In genomic region chr19:45730389-45731288, GRCh38 we compare ENCODE assay signal across 8 cellular contexts. TPM values are rescaled to one million over a fixed set of nuclear protein-coding genes. Genes with fewer than 3 reads are reported as not detected.
DNase-seq lines count a peak whose midpoint lies in the region; ATAC-seq lines count a peak whose summit lies in the region.

TSS of gene FBXO46 (minus strand) at chr19:45730896. CDS start at chr19:45713495, 17,401 bp downstream.

- peak; percentile 91 for ATAC-seq in GM19467 (IDR thresholded peaks at IDR 0.05; ENCODE audit: unreplicated experiment)

- H3K9me3 ChIP-seq in effector memory CD4-positive, alpha-beta T cell (ENCODE audit: control insufficient read depth, low read length) = no peaks in the 10 kb centered on the region

- POLR2A ChIA-PET in activated CD8-positive, alpha-beta memory T cell treated with anti-CD3 and anti-CD28 coated beads for 36 hours (lab: Charles Lee) = interaction anchor here (0.6 to 2.4 kb wide), 9 partner anchors 10 to 311 kb away, joined by 3 to 17 read pairs (median 5); partner anchors contain the start of genes QPCTL, SIX5 and SNRPD2

- DNase-seq in COLO668 (lab: John Stamatoyannopoulos, UW; ENCODE audit: unreplicated experiment) = peak; percentile 97
- DNase-seq in HT-29 (ENCODE audit: low spot score) = peak; percentile 99
- peak; percentile 98 to 99 for DNase-seq in NOMO-1 (lab: John Stamatoyannopoulos, UW; ENCODE audit: unreplicated experiment in 2 of 2)
- DNase-seq in effector memory CD4-positive, alpha-beta T cell = peak; percentile 84 to 92 (median 92)
- DNase-seq in lung microvascular endothelial cell (ENCODE audit: low read depth in 2 of 2) = peak; percentile 97 to 98
- peak; percentile 88 to 94 (median 88) for DNase-seq in stimulated activated CD4-positive, alpha-beta T cell treated with anti-CD3 and anti-CD28 coated beads, TNF-alpha, amount 100 ng/mL, for 48 hours (ENCODE audit: low read depth in 3 of 3)

- peaks cover 12% of the 10 kb centered on the region for H3K4me1 ChIP-seq in effector memory CD4-positive, alpha-beta T cell (ENCODE audit: control insufficient read depth, insufficient read depth, low read length, poor library complexity, severe bottlenecking)

- CTCF ChIA-PET in activated CD8-positive, alpha-beta memory T cell treated with anti-CD3 and anti-CD28 coated beads for 36 hours (lab: Charles Lee) = interaction anchor here (0.6 to 4.5 kb wide), 9 partner anchors 13 to 178 kb away, joined by 3 to 19 read pairs (median 5); partner anchors contain the start of genes QPCTL and SIX5

- no peaks in the 10 kb centered on the region for H3K27me3 ChIP-seq in effector memory CD4-positive, alpha-beta T cell (replicated peaks; ENCODE audit: control insufficient read depth, insufficient read depth, low read length, poor library complexity, severe bottlenecking)

- H3K4me3 ChIP-seq in effector memory CD4-positive, alpha-beta T cell (ENCODE audit: insufficient read depth, low read depth, low read length, poor library complexity, severe bottlenecking) = peak within 1 kb of the TSS; percentile 81

- H3K36me3 ChIP-seq in effector memory CD4-positive, alpha-beta T cell (ENCODE audit: control insufficient read depth, insufficient read depth, low read length) = no peaks in the 10 kb centered on the region

- peak within 1 kb of the TSS; percentile 81 for H3K27ac ChIP-seq in effector memory CD4-positive, alpha-beta T cell (ENCODE audit: insufficient read depth, low read length, poor library complexity, severe bottlenecking)

RNA-seq across cellular contexts. Expression of gene FBXO46, which starts in this region (rescaled TPM):
- total RNA-seq in HT-29 (2014; rRNA removed; shearing (Covaris generic)) = 44.4 and 57.6 TPM in 2 replicates
- total RNA-seq in activated CD8-positive, alpha-beta memory T cell treated with anti-CD3 and anti-CD28 coated beads for 36 hours = 10 to 100 TPM; 26.5 to 30.4 TPM
- total RNA-seq in lung microvascular endothelial cell = 3.5 and 4.4 TPM in 2 replicates

Comparison
In these comparisons a context has a peak if more than half of its experiments do, and no peak if none do; other contexts are left out.
1. Peak in every context shown above with its lines: DNase-seq, ATAC-seq, H3K4me3 ChIP-seq and H3K27ac ChIP-seq.